In genomic region chr18:3852321-3852720, GRCh38 we compare ENCODE assay signal across 1 cellular context.
TF ChIP-seq lines count a peak whose summit lies in the region.

No MANE protein-coding gene starts in this region.

TF ChIP-seq in H1, 55 proteins besides CTCF, POLR2A, EP300 and RAD21 (continued from another document):
- no peak for TF ChIP-seq POU5F1 (IDR thresholded peaks at IDR 0.05; ENCODE audit: low read depth, low read length)
- TF ChIP-seq CHD2 (IDR thresholded peaks at IDR 0.05; ENCODE audit: low read length): no peak
- no peak for TF ChIP-seq ATF2 (IDR thresholded peaks at IDR 0.05; ENCODE audit: low read length)
- no peak for TF ChIP-seq RFX5 (IDR thresholded peaks at IDR 0.05; ENCODE audit: borderline replicate concordance, low read depth, low read length)
- TF ChIP-seq TAF7 (optimal IDR thresholded peaks at IDR 0.05; ENCODE audit: borderline replicate concordance, low read depth, low read length): no peak
- no peak for TF ChIP-seq JUN (IDR thresholded peaks at IDR 0.05; ENCODE audit: low read depth, low read length)
